Comparison of ENCODE assay signal across 1 cellular context in genomic region chr18:35497334-35498197, GRCh38.
TF ChIP-seq lines count a peak whose summit lies in the region.

A gene with protein sequence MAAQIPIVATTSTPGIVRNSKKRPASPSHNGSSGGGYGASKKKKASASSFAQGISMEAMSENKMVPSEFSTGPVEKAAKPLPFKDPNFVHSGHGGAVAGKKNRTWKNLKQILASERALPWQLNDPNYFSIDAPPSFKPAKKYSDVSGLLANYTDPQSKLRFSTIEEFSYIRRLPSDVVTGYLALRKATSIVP (minus strand): TSS chr18:35497960. CDS start chr18:35497874, 86 bp downstream.

TF ChIP-seq in SK-N-SH, 30 proteins besides CTCF, POLR2A, EP300 and RAD21 (continued from another document):
- TF ChIP-seq, protein P1, sequence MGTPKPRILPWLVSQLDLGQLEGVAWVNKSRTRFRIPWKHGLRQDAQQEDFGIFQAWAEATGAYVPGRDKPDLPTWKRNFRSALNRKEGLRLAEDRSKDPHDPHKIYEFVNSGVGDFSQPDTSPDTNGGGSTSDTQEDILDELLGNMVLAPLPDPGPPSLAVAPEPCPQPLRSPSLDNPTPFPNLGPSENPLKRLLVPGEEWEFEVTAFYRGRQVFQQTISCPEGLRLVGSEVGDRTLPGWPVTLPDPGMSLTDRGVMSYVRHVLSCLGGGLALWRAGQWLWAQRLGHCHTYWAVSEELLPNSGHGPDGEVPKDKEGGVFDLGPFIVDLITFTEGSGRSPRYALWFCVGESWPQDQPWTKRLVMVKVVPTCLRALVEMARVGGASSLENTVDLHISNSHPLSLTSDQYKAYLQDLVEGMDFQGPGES (IDR thresholded peaks at IDR 0.05; ENCODE audit: low read depth, low read length), result no peak; the same call in 1 of the 2 replicates
- peak; percentile 96 for TF ChIP-seq NRF1 (IDR thresholded peaks at IDR 0.05; ENCODE audit: low read depth, low read length)
- peak; percentile 74 for TF ChIP-seq TAF1 (IDR thresholded peaks at IDR 0.05; ENCODE audit: borderline replicate concordance, low read depth, low read length)
- TF ChIP-seq USF1 (IDR thresholded peaks at IDR 0.05; ENCODE audit: borderline replicate concordance, low read depth), result peak; percentile 36; the same call in 1 of the 2 replicates
- TF ChIP-seq RCOR1 (IDR thresholded peaks at IDR 0.05; ENCODE audit: low read length), result peak; percentile 72
- TF ChIP-seq SMC3 (IDR thresholded peaks at IDR 0.05; ENCODE audit: low read depth, low read length), result no peak; the same call in 1 of the 2 replicates
- no peak; the same call in 1 of the 2 replicates for TF ChIP-seq MEF2A (IDR thresholded peaks at IDR 0.05; ENCODE audit: borderline replicate concordance, low read depth)
- TF ChIP-seq, protein P2, sequence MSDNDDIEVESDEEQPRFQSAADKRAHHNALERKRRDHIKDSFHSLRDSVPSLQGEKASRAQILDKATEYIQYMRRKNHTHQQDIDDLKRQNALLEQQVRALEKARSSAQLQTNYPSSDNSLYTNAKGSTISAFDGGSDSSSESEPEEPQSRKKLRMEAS (IDR thresholded peaks at IDR 0.05; ENCODE audit: low read depth), result peak; percentile 69
- TF ChIP-seq ELF1 (IDR thresholded peaks at IDR 0.05), result peak; percentile 98
- TF ChIP-seq USF2 (IDR thresholded peaks at IDR 0.05; ENCODE audit: borderline replicate concordance, low read depth, low read length), result no peak
TF ChIP-seq in SK-N-SH: peak in this region for 20.
